8 cellular contexts compared by ENCODE assay signal in genomic region chr10:15370212-15370740, GRCh38. TPM values are rescaled to one million over a fixed set of nuclear protein-coding genes. Genes with fewer than 3 reads are reported as not detected.
DNase-seq lines count a peak whose midpoint lies in the region; ATAC-seq and TF ChIP-seq lines count a peak whose summit lies in the region.

No MANE protein-coding gene starts in this region.

- H3K36me3 ChIP-seq in CD4-positive, alpha-beta memory T cell (ENCODE audit: insufficient read depth, low read length), result no peaks in the 10 kb centered on the region
- H3K36me3 ChIP-seq in aorta (ENCODE audit: control insufficient read depth in 1 of 2, insufficient read depth in 2 of 2, low read length in 1 of 2), result no peaks in the 10 kb centered on the region

- POLR2A ChIA-PET in CD4-positive, alpha-beta memory T cell (lab: Charles Lee; ENCODE audit: partially characterized antibody), result interaction anchor here (1.2 kb wide), 1 partner anchor 159 kb away, joined by 3 read pairs; no protein-coding TSS in a partner anchor

- peaks cover 10% of the 10 kb centered on the region for H3K4me1 ChIP-seq in CD4-positive, alpha-beta memory T cell (ENCODE audit: insufficient read depth, low read length)
- no peaks in the 10 kb centered on the region for H3K4me1 ChIP-seq in aorta (ENCODE audit: control insufficient read depth in 1 of 2, insufficient read depth in 2 of 2, low read length in 2 of 2)

- no peaks in the 10 kb centered on the region for H3K9me3 ChIP-seq in CD4-positive, alpha-beta memory T cell (ENCODE audit: control insufficient read depth in 1 of 2, low read length in 2 of 2)
- H3K9me3 ChIP-seq in aorta (ENCODE audit: control insufficient read depth, low read length), result no peaks in the 10 kb centered on the region

- 1% methylated on average over 18 to 45 of the region's 45 CpGs for WGBS in aorta, 2 donors

- intact Hi-C loops in CD4-positive, alpha-beta memory T cell (cut with micrococcal nuclease), result loop anchor here (2.0 to 5.0 kb wide), 3 partner anchors 201 to 873 kb away; partner anchors contain the start of gene NMT2
- intact Hi-C loops in natural killer cell (cut with micrococcal nuclease), result no loop called here
- intact Hi-C loops in aorta (cut with DNase I), result loop anchor here (2.0 to 5.0 kb wide), 2 partner anchors 109 to 158 kb away; no protein-coding TSS in a partner anchor

- H3K36me3 Mint-ChIP-seq in CD4-positive, alpha-beta memory T cell, result no peaks in the 10 kb centered on the region
- H3K36me3 Mint-ChIP-seq in natural killer cell, result no peaks in the 10 kb centered on the region

- CTCF ChIA-PET in CD4-positive, alpha-beta memory T cell (lab: Charles Lee; ENCODE audit: partially characterized antibody), result interaction anchor here (1.3 kb wide), 1 partner anchor 105 kb away, joined by 6 read pairs; no protein-coding TSS in a partner anchor

- H3K27ac Mint-ChIP-seq in CD4-positive, alpha-beta memory T cell, result peak overlapping the region; percentile 12 to 88 (median 42)
- no peak overlapping the region for H3K27ac Mint-ChIP-seq in natural killer cell

- no peaks in the 10 kb centered on the region for H3K9me3 Mint-ChIP-seq in CD4-positive, alpha-beta memory T cell
- H3K9me3 Mint-ChIP-seq in natural killer cell, result no peaks in the 10 kb centered on the region

- peaks cover 1 to 25% (median 11%) of the 10 kb centered on the region in 4 donors for H3K4me1 Mint-ChIP-seq in CD4-positive, alpha-beta memory T cell
- no peaks in the 10 kb centered on the region for H3K4me1 Mint-ChIP-seq in natural killer cell

- H3K4me3 ChIP-seq in CD4-positive, alpha-beta memory T cell (ENCODE audit: low read length in 2 of 2), result no peak overlapping the region
- peak overlapping the region; percentile 95 to 100 for H3K4me3 ChIP-seq in aorta (ENCODE audit: low read length in 2 of 2)

- peak in 3 of 5 donors; percentile 19 to 39 (median 20) for DNase-seq in CD4-positive, alpha-beta memory T cell
- peak; percentile 16 to 23 for DNase-seq in activated CD4-positive, alpha-beta T cell treated with anti-CD3 and anti-CD28 coated beads, Interleukin-2, amount 50 U/mL, for 48 hours
- DNase-seq in natural killer cell, result no peak
- DNase-seq in aorta, result peak in 1 of 2 donors; percentile 79
- no peak for DNase-seq in NCI-H526 treated with DMSO at 0.1 percent for 48 hours (lab: John Stamatoyannopoulos, UW)
- no peak for DNase-seq in NCI-H2171 (lab: John Stamatoyannopoulos, UW)

- H3K27me3 Mint-ChIP-seq in CD4-positive, alpha-beta memory T cell, result peaks cover 7 to 9% of the 10 kb centered on the region in 2 donors
- peaks cover 38 to 72% of the 10 kb centered on the region in 2 donors for H3K27me3 Mint-ChIP-seq in natural killer cell (ENCODE audit: low read depth in 2 of 2)

- peak overlapping the region; percentile 67 to 86 (median 80) for H3K4me3 Mint-ChIP-seq in CD4-positive, alpha-beta memory T cell
- peak overlapping the region; percentile 75 for H3K4me3 Mint-ChIP-seq in natural killer cell

- H3K27me3 ChIP-seq in CD4-positive, alpha-beta memory T cell (ENCODE audit: insufficient read depth, low read length), result no peaks in the 10 kb centered on the region
- H3K27me3 ChIP-seq in aorta (ENCODE audit: control insufficient read depth in 1 of 2, insufficient read depth in 2 of 2, low read length in 1 of 2), result no peaks in the 10 kb centered on the region

- no peak for TF ChIP-seq CTCF in natural killer cell (IDR thresholded peaks at IDR 0.05)

- ATAC-seq in HG02678 (IDR thresholded peaks at IDR 0.05; ENCODE audit: unreplicated experiment), result peak; percentile 25
- peak; percentile 44 for ATAC-seq in esophagus mucosa
- peak in 2 of 3 donors; percentile 24 to 25 for ATAC-seq in natural killer cell
- peak; percentile 64 for ATAC-seq in aorta (ENCODE audit: low FRiP score)

- H3K27ac ChIP-seq in CD4-positive, alpha-beta memory T cell (ENCODE audit: low read depth, low read length), result no peak overlapping the region
- H3K27ac ChIP-seq in aorta (ENCODE audit: low read depth in 1 of 2, low read length in 2 of 2), result no peak overlapping the region

RNA-seq across cellular contexts. Expression of gene FAM171A1, which starts 0.8 kb away (rescaled TPM):
- 1 to 10 TPM; 7.1 to 8.0 TPM for total RNA-seq in CD4-positive, alpha-beta memory T cell
- 10 to 100 TPM in 1 of 2 donors, 1 to 10 TPM in 1; 9.3 to 10.6 TPM for polyA plus RNA-seq in CD4-positive, alpha-beta memory T cell
- total RNA-seq in esophagus mucosa, result 6.0 TPM
- total RNA-seq in natural killer cell, result 1 to 10 TPM in 2 of 3 donors, under 1 TPM in 1; 0.99 to 2.3 (median 1.6) TPM
- 10 to 100 TPM; 11.2 to 21.4 TPM for total RNA-seq in aorta
- polyA plus RNA-seq in aorta, result 1 to 10 TPM; 2.8 to 3.9 TPM

Comparison
In these comparisons a context has a peak if more than half of its experiments do, and no peak if none do; other contexts are left out.
1. DNase-seq: peak in CD4-positive, alpha-beta memory T cell (3 of 5) and activated CD4-positive, alpha-beta T cell treated with anti-CD3 and anti-CD28 coated beads, Interleukin-2, amount 50 U/mL, for 48 hours (2 of 2); none in natural killer cell (single experiment), NCI-H526 treated with DMSO at 0.1 percent for 48 hours (single experiment) and NCI-H2171 (single experiment).
2. H3K4me3 ChIP-seq: peak in aorta (2 of 2); none in CD4-positive, alpha-beta memory T cell (0 of 2).
3. H3K27ac Mint-ChIP-seq: peak in CD4-positive, alpha-beta memory T cell (7 of 7); none in natural killer cell (0 of 2).
4. Peak in every context shown above with its lines, with median percentiles within 50 percentile points of each other: ATAC-seq.